ENCODE assay signal across 1 cellular context in the genomic region with DNA sequence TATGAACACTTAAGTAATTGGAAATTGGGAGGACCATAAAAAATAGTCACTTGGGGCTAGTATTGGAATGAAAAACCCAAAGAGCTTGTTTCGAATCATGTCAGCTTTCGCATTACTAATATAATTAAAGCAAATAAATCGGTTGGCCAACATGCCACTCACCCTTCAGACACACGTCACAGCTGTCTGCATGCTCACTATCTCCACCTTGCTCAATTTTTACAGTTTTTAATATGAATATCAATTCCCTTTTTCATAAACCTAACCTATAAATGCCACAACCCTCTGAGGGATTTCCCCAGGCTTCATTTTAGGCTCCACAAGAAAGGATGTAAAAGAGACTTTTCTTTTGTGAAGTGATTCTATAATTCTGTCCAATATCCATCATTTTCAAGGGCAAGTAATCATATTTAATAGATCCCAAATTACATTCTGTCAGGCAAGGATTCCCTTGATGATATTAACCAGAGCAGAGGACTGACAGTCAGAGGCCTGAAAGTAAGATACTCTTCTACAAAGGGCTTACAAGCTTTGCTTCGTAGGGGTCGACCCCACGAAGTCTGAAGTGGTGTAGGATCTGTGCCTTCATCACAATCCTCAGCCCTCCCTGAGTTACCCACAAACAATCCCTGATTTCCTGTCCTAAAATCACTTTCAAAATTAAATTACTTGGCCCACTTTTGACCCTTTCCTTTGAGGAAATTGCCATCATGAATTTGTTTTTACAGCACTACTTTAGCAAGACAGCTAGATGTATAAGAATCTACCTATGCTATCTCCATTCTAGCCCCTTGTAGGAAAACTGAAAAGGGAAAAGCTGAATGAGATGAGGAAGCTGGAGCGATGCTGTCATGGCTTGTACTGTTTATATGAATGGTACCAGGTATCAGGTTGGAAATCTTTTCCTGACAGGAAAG.
TF ChIP-seq lines count a peak whose summit lies in the region.

No MANE protein-coding gene starts in this region.

TF ChIP-seq in K562, 482 proteins besides CTCF, POLR2A, EP300 and RAD21:
- TF ChIP-seq PHB (CRISPR knock-in tag; IDR thresholded peaks at IDR 0.05) (no peak), MTA3 (IDR thresholded peaks at IDR 0.05; ENCODE audit: borderline replicate concordance) (no peak), DMBX1 (CRISPR knock-in tag; IDR thresholded peaks at IDR 0.05; ENCODE audit: borderline replicate concordance) (no peak), SMC3 (conservative IDR thresholded peaks at IDR 0.05; ENCODE audit: insufficient read depth, low read depth, low read length) (no peak), NFXL1 (CRISPR knock-in tag; IDR thresholded peaks at IDR 0.05) (no peak)
